Comparison of ENCODE assay signal across 29 cellular contexts in genomic region chr2:205726506-205726905, GRCh38. TPM values are rescaled to one million over a fixed set of nuclear protein-coding genes. Genes with fewer than 3 reads are reported as not detected.
DNase-seq lines count a peak whose midpoint lies in the region; ATAC-seq, FAIRE-seq and TF ChIP-seq lines count a peak whose summit lies in the region.
"Had no signal": no experiment of that assay in that cellular context is flagged by ENCODE, and none has a peak within 500 bp of the region (broad histone marks: within the 10 kb centered on the region; RNA-seq: fewer than 3 reads in every experiment).

No MANE protein-coding gene starts in this region.

- H3K4me3 ChIP-seq in A549 (no peak overlapping the region), muscle layer of colon (ENCODE audit: low read depth in 1 of 2, low read length in 2 of 2) (peak overlapping the region in 1 of 2 donors; percentile 7), sigmoid colon (no peak overlapping the region)
- H3K4me3 ChIP-seq: GM23338, PC-9, SJCRH30 had no signal

- WGBS in A549 (ENCODE audit: missing lambda C conversion rate) = 25% methylated on average over 4 of the region's 4 CpGs
- WGBS in sigmoid colon, 2 donors = 84 to 92% methylated on average over 4 of the region's 4 CpGs

- no peak for TF ChIP-seq RAD21 in A549 (conservative IDR thresholded peaks at IDR 0.05 in 1 of 2, IDR thresholded peaks at IDR 0.05 in 1 of 2)

- peak overlapping the region; percentile 62 for H3K4me2 ChIP-seq in A549
- H3K4me2 ChIP-seq: GM23338, KMS-11, PC-9 had no signal

- H3K4me1 ChIP-seq in A549 = peaks cover 89% of the 10 kb centered on the region
- H3K4me1 ChIP-seq in muscle layer of colon (ENCODE audit: insufficient read depth, low read length) = peaks cover 86% of the 10 kb centered on the region
- peaks cover 0 to 100% (median 94%) of the 10 kb centered on the region in 4 donors for H3K4me1 ChIP-seq in sigmoid colon
- H3K4me1 ChIP-seq: SJCRH30 had no signal

- DNase-seq in A549 (ENCODE audit: low read depth in 1 of 2, low spot score in 1 of 2) (no peak), endothelial cell (ENCODE audit: low spot score) (no peak), sigmoid colon (no peak), GM10248 (ENCODE audit: extremely low spot score) (no peak), chondrocyte (ENCODE audit: low spot score) (no peak)
- DNase-seq: ACHN; BE2C; Calu3; CD8-positive, alpha-beta memory T cell; DND-41; H9; MM.1S; NCI-H2029; NCI-H446; NCI-H524 treated with DMSO at 0.1 percent for 48 hours; NCI-H774; NK-92 treated with Interleukin-12 subunit alpha and Interleukin-12 subunit beta, amount 100 ng/mL, for 24 hours; PC-9; SJCRH30 had no signal

- ATAC-seq in A549 (peak; percentile 26 to 32; a peak in 3 of 6 replicates), HG02970 (IDR thresholded peaks at IDR 0.05; ENCODE audit: low FRiP score, unreplicated experiment) (no peak)
- ATAC-seq: GM23338, Right ventricle myocardium inferior had no signal

- no peaks in the 10 kb centered on the region for H3K27me3 ChIP-seq in muscle layer of colon (ENCODE audit: control insufficient read depth in 1 of 2, insufficient read depth in 2 of 2, low read length in 2 of 2)
- no peaks in the 10 kb centered on the region for H3K27me3 ChIP-seq in sigmoid colon
- H3K27me3 ChIP-seq: BE2C, SJCRH30 had no signal

- H3K27me3 Mint-ChIP-seq in endothelial cell (ENCODE audit: unreplicated experiment) (peaks cover 3% of the 10 kb centered on the region), chondrocyte (ENCODE audit: low read depth) (no peaks in the 10 kb centered on the region)

- intact Hi-C loops in sigmoid colon (cut with DNase I) = no loop called here

- H3K27ac ChIP-seq in A549 = peak overlapping the region; percentile 90 to 91
- H3K27ac ChIP-seq in muscle layer of colon (ENCODE audit: low read depth, low read length) = peak overlapping the region; percentile 53
- peak overlapping the region; percentile 83 to 99 (median 94) for H3K27ac ChIP-seq in sigmoid colon
- H3K27ac ChIP-seq: 22Rv1, KMS-11, PC-9, SJCRH30 had no signal

- CTCF ChIA-PET in A549 (lab: Yijun Ruan, JAX) = interaction anchor here (0.8 to 2.7 kb wide), 5 partner anchors 10 to 30 kb away, joined by 3 to 7 read pairs (median 3); no protein-coding TSS in a partner anchor
- CTCF ChIA-PET in GM10248 (lab: Yijun Ruan, JAX) = interaction anchor here (0.7 to 1.5 kb wide), 3 partner anchors 20 to 50 kb away, joined by 3 to 4 read pairs (median 3); no protein-coding TSS in a partner anchor

- H3K36me3 ChIP-seq in muscle layer of colon (ENCODE audit: insufficient read depth, low read length) (peaks cover 89% of the 10 kb centered on the region), sigmoid colon (peaks cover 48 to 95% (median 71%) of the 10 kb centered on the region in 4 donors)
- H3K36me3 ChIP-seq: BE2C had no signal

- H3K36me3 Mint-ChIP-seq in endothelial cell (ENCODE audit: low read depth, unreplicated experiment) (peaks cover 80% of the 10 kb centered on the region), chondrocyte (ENCODE audit: low read depth) (peaks cover 37% of the 10 kb centered on the region)
- H3K36me3 Mint-ChIP-seq: CD8-positive, alpha-beta memory T cell had no signal

- FAIRE-seq in A549 (lab: Jason Lieb, UNC) = no peak
- FAIRE-seq: GM18507, HTR-8/SVneo had no signal

- H3K4me1 Mint-ChIP-seq in endothelial cell (ENCODE audit: unreplicated experiment) (peaks cover 4% of the 10 kb centered on the region), chondrocyte (ENCODE audit: low read depth) (peaks cover 20% of the 10 kb centered on the region)
- H3K4me1 Mint-ChIP-seq: CD8-positive, alpha-beta memory T cell had no signal

- H3K9ac ChIP-seq in muscle layer of colon (ENCODE audit: low read length) = no peak overlapping the region
- H3K9ac ChIP-seq: KMS-11 had no signal

- H3K4me3 Mint-ChIP-seq in endothelial cell (ENCODE audit: unreplicated experiment) (peak overlapping the region; percentile 44), chondrocyte (ENCODE audit: unreplicated experiment) (no peak overlapping the region)
- H3K4me3 Mint-ChIP-seq: CD14-positive monocyte, GM23338, H9, IgD-negative memory B cell had no signal

- POLR2A ChIA-PET in A549 (lab: Yijun Ruan, JAX) (interaction anchor here (0.9 to 1.2 kb wide), 3 partner anchors 20 to 22 kb away, joined by 3 to 4 read pairs (median 3); no protein-coding TSS in a partner anchor), GM10248 (lab: Yijun Ruan, JAX) (no interaction called here)

- TF ChIP-seq EP300 in A549 (IDR thresholded peaks at IDR 0.05) (no peak), sigmoid colon (IDR thresholded peaks at IDR 0.05) (no peak)

- H3K9me3 Mint-ChIP-seq in endothelial cell (ENCODE audit: unreplicated experiment) = no peaks in the 10 kb centered on the region
- H3K9me3 Mint-ChIP-seq in chondrocyte (ENCODE audit: low read depth) = no peaks in the 10 kb centered on the region
- H3K9me3 Mint-ChIP-seq: GM23338, H9, IgD-negative memory B cell had no signal

- TF ChIP-seq CTCF in A549 (IDR thresholded peaks at IDR 0.05) (no peak), endothelial cell (IDR thresholded peaks at IDR 0.05; ENCODE audit: unreplicated experiment) (no peak), sigmoid colon (IDR thresholded peaks at IDR 0.05) (no peak), GM10248 (IDR thresholded peaks at IDR 0.05; ENCODE audit: control extremely low read depth, extremely low read depth, low read depth, missing control alignments) (no peak), chondrocyte (IDR thresholded peaks at IDR 0.05) (no peak)

- no peak for TF ChIP-seq POLR2A in A549 (IDR thresholded peaks at IDR 0.05; ENCODE audit: low read length)
- TF ChIP-seq POLR2A in sigmoid colon (IDR thresholded peaks at IDR 0.05) = no peak

- H3K27ac Mint-ChIP-seq in endothelial cell (ENCODE audit: unreplicated experiment) (no peak overlapping the region), chondrocyte (ENCODE audit: unreplicated experiment) (no peak overlapping the region)
- H3K27ac Mint-ChIP-seq: CD14-positive monocyte; CD8-positive, alpha-beta memory T cell; GM23338; H9; IgD-negative memory B cell had no signal

- H3K9me3 ChIP-seq in A549 (no peaks in the 10 kb centered on the region), muscle layer of colon (ENCODE audit: low read length) (no peaks in the 10 kb centered on the region), sigmoid colon (no peaks in the 10 kb centered on the region)
- H3K9me3 ChIP-seq: BE2C, SJCRH30 had no signal

TF ChIP-seq in A549, 52 proteins besides CTCF, POLR2A, EP300 and RAD21:
- 0 out of 5 replicates have a peak, but pooled peaks of 1 of the 2 experiments have one; percentile 48 for TF ChIP-seq JUN (IDR thresholded peaks at IDR 0.05)
- no peak for TF ChIP-seq E2F6 (IDR thresholded peaks at IDR 0.05; ENCODE audit: borderline replicate concordance, low read depth)
- TF ChIP-seq CEBPB (IDR thresholded peaks at IDR 0.05) = peak; percentile 43 to 65; a peak in 3 of 4 replicates
- no peak for TF ChIP-seq POLR2AphosphoS2 (conservative IDR thresholded peaks at IDR 0.05; ENCODE audit: low read length)

RNA-seq across cellular contexts. Expression of gene NRP2, which starts 44.2 kb away (rescaled TPM):
- 144 and 154 TPM in 2 replicates for polyA plus RNA-seq in A549 (2011; rRNA removed)
- polyA plus RNA-seq in A549 (2012; cell fraction: cytosol; rRNA removed) = 37.9 and 48.1 TPM in 2 replicates
- 111 and 112 TPM in 2 replicates for polyA plus RNA-seq in A549 (2012; cell fraction: nucleus; rRNA removed)
- polyA plus RNA-seq in A549 (2017; fragmentation: RNase III; extraction: RNeasy Plus Mini Kit Qiagen cat#74134 plus additional on column Dnase treatment) = 125 to 187 TPM (median 159 TPM) in 3 replicates
- 199 and 240 TPM in 2 replicates for polyA minus RNA-seq in A549 (2011; rRNA and poly(A)+ RNA removed)
- 258 TPM for total RNA-seq in endothelial cell (ENCODE audit: unreplicated experiment)
- total RNA-seq in sigmoid colon = 100 to 1,000 TPM; 207 to 348 (median 237) TPM
- 10 to 100 TPM in 1 of 3 donors, 1 to 10 TPM in 2; 2.5 to 13.6 (median 7.8) TPM for polyA plus RNA-seq in sigmoid colon
- 31.7 to 83.7 TPM (median 34.5 TPM) in 3 replicates for total RNA-seq in chondrocyte
- polyA plus RNA-seq: CD8-positive, alpha-beta memory T cell had no signal
